ENCODE assay signal across 14 cellular contexts in genomic region chr22:24422078-24422665, GRCh38. TPM values are rescaled to one million over a fixed set of nuclear protein-coding genes. Genes with fewer than 3 reads are reported as not detected.
DNase-seq lines count a peak whose midpoint lies in the region; ATAC-seq and TF ChIP-seq lines count a peak whose summit lies in the region.
"Had no signal": no experiment of that assay in that cellular context is flagged by ENCODE, and none has a peak within 500 bp of the region (broad histone marks: within the 10 kb centered on the region; RNA-seq: fewer than 3 reads in every experiment).

No MANE protein-coding gene starts in this region.

- peaks cover 7% of the 10 kb centered on the region; the same call in 1 of the 2 replicates for H3K36me3 ChIP-seq in DND-41 (ENCODE audit: insufficient read depth, low read length)
- peaks cover 0 to 14% (median 0%) of the 10 kb centered on the region in 6 donors for H3K36me3 ChIP-seq in spleen

- H3K4me3 Mint-ChIP-seq in T-helper 2 cell treated with Interferon-gamma antibody and Interleukin-4, amounts not matched to agents 5 μg/mL and 100 μg/mL, for 36 hours = peak overlapping the region; percentile 68
- peak overlapping the region; percentile 70 for H3K4me3 Mint-ChIP-seq in activated naive CD8-positive, alpha-beta T cell treated with anti-CD3 and anti-CD28 coated beads, Interleukin-2, amount 10 ng/mL, durations not matched to agents 7 days and 5 days
- H3K4me3 Mint-ChIP-seq in natural killer cell treated with Interleukin-12 subunit alpha and Interleukin-12 subunit beta and Interleukin-15 and Interleukin-18, amount 100 ng/mL, for 72 hours = peak overlapping the region; percentile 71

- H3K79me2 ChIP-seq in DND-41 (ENCODE audit: insufficient read depth, low read length) = 0 out of 2 replicates have a peak, but pooled peaks cover 2% of the 10 kb centered on the region

- no peak for TF ChIP-seq CTCF in DND-41 (IDR thresholded peaks at IDR 0.05; ENCODE audit: borderline replicate concordance, extremely low read depth, low read length, poor library complexity, severe bottlenecking)
- TF ChIP-seq CTCF in spleen (IDR thresholded peaks at IDR 0.05 in 8 of 11, conservative IDR thresholded peaks at IDR 0.05 in 3 of 11) = no peak

- no peaks in the 10 kb centered on the region for H3K36me3 Mint-ChIP-seq in T-helper 2 cell treated with Interferon-gamma antibody and Interleukin-4, amounts not matched to agents 5 μg/mL and 100 μg/mL, for 36 hours (ENCODE audit: low read depth)
- no peaks in the 10 kb centered on the region for H3K36me3 Mint-ChIP-seq in activated naive CD8-positive, alpha-beta T cell treated with anti-CD3 and anti-CD28 coated beads, Interleukin-2, amount 10 ng/mL, durations not matched to agents 7 days and 5 days
- H3K36me3 Mint-ChIP-seq in natural killer cell treated with Interleukin-12 subunit alpha and Interleukin-12 subunit beta and Interleukin-15 and Interleukin-18, amount 100 ng/mL, for 72 hours = no peaks in the 10 kb centered on the region

- H3K27ac ChIP-seq in DND-41 (ENCODE audit: low read length) (peak overlapping the region; percentile 46; the same call in 1 of the 2 replicates), spleen (peak overlapping the region in 1 of 8 donors; percentile 2)
- H3K27ac ChIP-seq: A549, coronary artery, esophagus squamous epithelium, sigmoid colon had no signal

- intact Hi-C loops in spleen (cut with DNase I; ENCODE audit: low total_unique reads) = loop anchor here (5.0 kb wide), 1 partner anchor 85 kb away; no protein-coding TSS in a partner anchor

- no peak for ATAC-seq in DND-41 (ENCODE audit: insufficient read depth, low read depth)
- no peak for ATAC-seq in activated naive CD8-positive, alpha-beta T cell treated with anti-CD3 and anti-CD28 coated beads, Interleukin-2, amount 10 ng/mL, durations not matched to agents 7 days and 5 days (ENCODE audit: low read depth)
- ATAC-seq in natural killer cell treated with Interleukin-12 subunit alpha and Interleukin-12 subunit beta and Interleukin-15 and Interleukin-18, amount 100 ng/mL, for 72 hours = no peak
- ATAC-seq: left colon had no signal

- no peak for DNase-seq in T-helper 2 cell treated with Interferon-gamma antibody and Interleukin-4, amounts not matched to agents 5 μg/mL and 100 μg/mL, for 36 hours (ENCODE audit: low spot score)
- DNase-seq in T-helper 2 cell = no peak
- DNase-seq in DND-41 = no peak
- no peak for DNase-seq in activated naive CD8-positive, alpha-beta T cell treated with anti-CD3 and anti-CD28 coated beads, Interleukin-2, amount 10 ng/mL, durations not matched to agents 7 days and 5 days
- DNase-seq in natural killer cell treated with Interleukin-12 subunit alpha and Interleukin-12 subunit beta and Interleukin-15 and Interleukin-18, amount 100 ng/mL, for 72 hours (ENCODE audit: low spot score) = no peak
- no peak for DNase-seq in activated effector memory CD4-positive, alpha-beta T cell treated with Interleukin-2 at 50 U/mL for 16 hours
- DNase-seq in SKM-1 (lab: John Stamatoyannopoulos, UW; ENCODE audit: unreplicated experiment) = no peak
- no peak for DNase-seq in spleen
- DNase-seq: esophagus squamous epithelium, left colon, NCI-H2081, sigmoid colon had no signal

- H3K4me3 ChIP-seq in DND-41 (ENCODE audit: low read depth in 1 of 2, low read length in 2 of 2) (no peak overlapping the region), spleen (no peak overlapping the region)
- H3K4me3 ChIP-seq: A549, coronary artery, esophagus squamous epithelium, sigmoid colon had no signal

- H3K4me2 ChIP-seq in DND-41 (ENCODE audit: insufficient read depth, low read length) = no peak overlapping the region
- H3K4me2 ChIP-seq: A549 had no signal

- H3K27me3 Mint-ChIP-seq in T-helper 2 cell treated with Interferon-gamma antibody and Interleukin-4, amounts not matched to agents 5 μg/mL and 100 μg/mL, for 36 hours (ENCODE audit: low read depth) = peaks cover 14% of the 10 kb centered on the region
- no peaks in the 10 kb centered on the region for H3K27me3 Mint-ChIP-seq in activated naive CD8-positive, alpha-beta T cell treated with anti-CD3 and anti-CD28 coated beads, Interleukin-2, amount 10 ng/mL, durations not matched to agents 7 days and 5 days
- no peaks in the 10 kb centered on the region for H3K27me3 Mint-ChIP-seq in natural killer cell treated with Interleukin-12 subunit alpha and Interleukin-12 subunit beta and Interleukin-15 and Interleukin-18, amount 100 ng/mL, for 72 hours

- no peaks in the 10 kb centered on the region for H3K9me3 ChIP-seq in DND-41 (ENCODE audit: insufficient read depth, low read length, severe bottlenecking)
- no peaks in the 10 kb centered on the region for H3K9me3 ChIP-seq in spleen
- H3K9me3 ChIP-seq: A549, esophagus squamous epithelium, sigmoid colon had no signal

- peaks cover 21% of the 10 kb centered on the region for H3K4me1 Mint-ChIP-seq in T-helper 2 cell treated with Interferon-gamma antibody and Interleukin-4, amounts not matched to agents 5 μg/mL and 100 μg/mL, for 36 hours (ENCODE audit: low read depth)
- H3K4me1 Mint-ChIP-seq in activated naive CD8-positive, alpha-beta T cell treated with anti-CD3 and anti-CD28 coated beads, Interleukin-2, amount 10 ng/mL, durations not matched to agents 7 days and 5 days = peaks cover 22% of the 10 kb centered on the region
- H3K4me1 Mint-ChIP-seq in natural killer cell treated with Interleukin-12 subunit alpha and Interleukin-12 subunit beta and Interleukin-15 and Interleukin-18, amount 100 ng/mL, for 72 hours (ENCODE audit: low read depth in 2 of 2) = peaks cover 23 to 27% of the 10 kb centered on the region in 2 donors

- no peaks in the 10 kb centered on the region for H3K27me3 ChIP-seq in DND-41 (ENCODE audit: insufficient read depth, low read length, poor library complexity)
- peaks cover 0 to 10% (median 0%) of the 10 kb centered on the region in 7 donors for H3K27me3 ChIP-seq in spleen (replicated peaks in 1 of 7)

- H2AFZ ChIP-seq in DND-41 (ENCODE audit: low read depth, low read length) = no peak overlapping the region

- no peak overlapping the region for H3K9ac ChIP-seq in DND-41 (ENCODE audit: low read depth, low read length)

- POLR2A ChIA-PET in activated naive CD8-positive, alpha-beta T cell treated with anti-CD3 and anti-CD28 coated beads, Interleukin-2, amount 10 ng/mL, durations not matched to agents 7 days and 5 days (lab: Charles Lee) = interaction anchor here (1.5 to 7.1 kb wide), 2 partner anchors 14 to 100 kb away, joined by 5 to 54 read pairs; no protein-coding TSS in a partner anchor

- H3K9me3 Mint-ChIP-seq in T-helper 2 cell treated with Interferon-gamma antibody and Interleukin-4, amounts not matched to agents 5 μg/mL and 100 μg/mL, for 36 hours = no peaks in the 10 kb centered on the region
- H3K9me3 Mint-ChIP-seq in activated naive CD8-positive, alpha-beta T cell treated with anti-CD3 and anti-CD28 coated beads, Interleukin-2, amount 10 ng/mL, durations not matched to agents 7 days and 5 days = no peaks in the 10 kb centered on the region
- H3K9me3 Mint-ChIP-seq in natural killer cell treated with Interleukin-12 subunit alpha and Interleukin-12 subunit beta and Interleukin-15 and Interleukin-18, amount 100 ng/mL, for 72 hours = no peaks in the 10 kb centered on the region

- 87 to 95% (median 90%) methylated on average over 4 to 5 of the region's 5 CpGs for WGBS in spleen, 5 donors

- H4K20me1 ChIP-seq in DND-41 (ENCODE audit: insufficient read depth, low read length) = peaks cover 4% of the 10 kb centered on the region; the same call in 1 of the 2 replicates

- TF ChIP-seq POLR2A in spleen (IDR thresholded peaks at IDR 0.05) = no peak

- peaks cover 26% of the 10 kb centered on the region for H3K4me1 ChIP-seq in DND-41 (ENCODE audit: insufficient read depth, low read length)
- peaks cover 16 to 77% (median 59%) of the 10 kb centered on the region in 6 donors for H3K4me1 ChIP-seq in spleen
- H3K4me1 ChIP-seq: A549 had no signal

- no peak overlapping the region for H3K27ac Mint-ChIP-seq in T-helper 2 cell treated with Interferon-gamma antibody and Interleukin-4, amounts not matched to agents 5 μg/mL and 100 μg/mL, for 36 hours
- H3K27ac Mint-ChIP-seq in activated naive CD8-positive, alpha-beta T cell treated with anti-CD3 and anti-CD28 coated beads, Interleukin-2, amount 10 ng/mL, durations not matched to agents 7 days and 5 days = peak overlapping the region; percentile 50
- peak overlapping the region in 1 of 2 donors; percentile 88 for H3K27ac Mint-ChIP-seq in natural killer cell treated with Interleukin-12 subunit alpha and Interleukin-12 subunit beta and Interleukin-15 and Interleukin-18, amount 100 ng/mL, for 72 hours

RNA-seq across cellular contexts. Expression of gene ADORA2A, which starts 5.2 kb away (rescaled TPM):
- total RNA-seq in activated naive CD8-positive, alpha-beta T cell treated with anti-CD3 and anti-CD28 coated beads, Interleukin-2, amount 10 ng/mL, durations not matched to agents 7 days and 5 days = 10 to 100 TPM; 29.1 to 30.3 TPM
- total RNA-seq in natural killer cell treated with Interleukin-12 subunit alpha and Interleukin-12 subunit beta and Interleukin-15 and Interleukin-18, amount 100 ng/mL, for 72 hours = 10 to 100 TPM; 29.0 to 81.6 TPM
- total RNA-seq in spleen = 10 to 100 TPM; 15.8 to 31.1 (median 25.2) TPM
- polyA plus RNA-seq in spleen = 10 to 100 TPM in 2 of 3 donors, 1 to 10 TPM in 1; 8.3 to 14.8 (median 14.2) TPM
